ENCODE assay signal across 12 cellular contexts in the genomic region with DNA sequence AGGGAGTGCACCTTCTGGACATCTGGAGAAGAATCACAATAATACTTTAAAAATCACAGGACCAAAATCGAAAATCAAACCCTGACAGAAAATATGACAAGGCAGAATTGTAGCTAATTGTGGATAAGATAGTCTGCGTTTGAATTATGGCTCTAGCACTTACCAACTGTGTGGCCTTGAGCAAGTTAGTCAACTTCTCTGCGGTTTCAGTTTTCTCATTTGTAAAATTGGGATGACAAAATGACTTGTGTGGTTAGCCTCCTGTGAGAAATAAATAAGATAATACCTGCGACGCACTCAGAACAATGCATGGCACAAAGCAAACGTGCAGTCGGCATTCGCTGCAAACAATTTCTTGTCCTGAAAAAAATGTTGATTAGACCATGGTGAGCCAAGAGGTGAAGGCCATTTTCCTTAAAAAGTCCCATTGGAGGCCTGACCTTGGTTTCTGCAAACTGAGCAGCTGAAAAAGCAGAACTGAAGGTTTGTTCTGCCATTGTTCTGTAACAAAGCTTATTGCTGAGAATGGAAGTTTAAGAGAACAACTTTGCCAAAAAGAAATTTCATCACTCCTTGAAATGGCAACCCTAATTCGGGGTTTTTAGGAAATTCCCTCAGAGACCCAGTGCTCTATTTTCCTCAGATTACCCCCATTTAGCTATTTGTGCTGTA.
"Had no signal": no experiment of that assay in that cellular context is flagged by ENCODE, and none has a peak within 500 bp of the region (broad histone marks: within the 10 kb centered on the region; RNA-seq: fewer than 3 reads in every experiment).

No MANE protein-coding gene starts in this region.

- H3K36me3 ChIP-seq: tibial nerve had no signal

- H3K27ac Mint-ChIP-seq: activated B cell treated with CpG ODN at 0.5 μM for 24 hours; activated CD4-positive, alpha-beta T cell treated with anti-CD3 and anti-CD28 coated beads, Interleukin-2, amount 10 ng/mL, durations not matched to agents 7 days and 5 days had no signal

- H3K4me3 ChIP-seq: mucosa of descending colon, tibial nerve had no signal

- H3K4me3 Mint-ChIP-seq: activated B cell treated with CpG ODN at 0.5 μM for 24 hours; activated CD4-positive, alpha-beta T cell treated with anti-CD3 and anti-CD28 coated beads, Interleukin-2, amount 10 ng/mL, durations not matched to agents 7 days and 5 days; naive thymus-derived CD8-positive, alpha-beta T cell had no signal

- ATAC-seq: left lobe of liver; mucosa of descending colon; naive thymus-derived CD8-positive, alpha-beta T cell had no signal

- H3K9me3 Mint-ChIP-seq: activated B cell treated with CpG ODN at 0.5 μM for 24 hours; activated CD4-positive, alpha-beta T cell treated with anti-CD3 and anti-CD28 coated beads, Interleukin-2, amount 10 ng/mL, durations not matched to agents 7 days and 5 days had no signal

- H3K9me3 ChIP-seq: mucosa of descending colon, tibial nerve had no signal

- H3K4me1 Mint-ChIP-seq: activated B cell treated with CpG ODN at 0.5 μM for 24 hours; activated CD4-positive, alpha-beta T cell treated with anti-CD3 and anti-CD28 coated beads, Interleukin-2, amount 10 ng/mL, durations not matched to agents 7 days and 5 days had no signal

- DNase-seq: activated B cell treated with CpG ODN at 0.5 μM for 24 hours; activated CD4-positive, alpha-beta T cell treated with anti-CD3 and anti-CD28 coated beads, Interleukin-2, amount 10 ng/mL, durations not matched to agents 7 days and 5 days; activated effector memory CD4-positive, alpha-beta T cell treated with Interleukin-2 at 50 U/mL for 16 hours; activated naive CD4-positive, alpha-beta T cell treated with anti-CD3 and anti-CD28 coated beads, Interleukin-2, amount 50 U/mL, for 16 hours; mucosa of descending colon; naive thymus-derived CD8-positive, alpha-beta T cell; posterior cingulate gyrus; retina; stimulated activated naive CD4-positive, alpha-beta T cell treated with Interleukin-2 at 50 U/mL for 16 hours; substantia nigra had no signal

- H3K27ac ChIP-seq: tibial nerve had no signal
